ENCODE assay signal across 10 cellular contexts in genomic region chr6:52544325-52545022, GRCh38. TPM values are rescaled to one million over a fixed set of nuclear protein-coding genes. Genes with fewer than 3 reads are reported as not detected.
DNase-seq lines count a peak whose midpoint lies in the region; ATAC-seq and TF ChIP-seq lines count a peak whose summit lies in the region.
"Had no signal": no experiment of that assay in that cellular context is flagged by ENCODE, and none has a peak within 500 bp of the region (broad histone marks: within the 10 kb centered on the region; RNA-seq: fewer than 3 reads in every experiment).

No MANE protein-coding gene starts in this region.

- DNase-seq in Daoy (ENCODE audit: low read depth) (peak; percentile 43), RPMI7951 (ENCODE audit: low read depth) (peak; percentile 49), heart right ventricle (no peak), NCI-H1694 (lab: John Stamatoyannopoulos, UW) (no peak), AG08395 (ENCODE audit: low spot score) (no peak), cerebellar cortex (ENCODE audit: low spot score) (no peak)
- DNase-seq: NCI-H1105 treated with DMSO at 0.1 percent for 48 hours, T-helper 9 cell had no signal

- H3K9ac ChIP-seq in skeletal muscle satellite cell (ENCODE audit: low read depth, low read length): peak overlapping the region; percentile 83

- ATAC-seq in heart right ventricle (peak in 5 of 8 donors; percentile 2 to 32 (median 21)), GM19351 (IDR thresholded peaks at IDR 0.05; ENCODE audit: unreplicated experiment) (no peak)

- H3K4me2 ChIP-seq in skeletal muscle satellite cell (ENCODE audit: low read length): peak overlapping the region; percentile 61

- H3K27me3 ChIP-seq in heart right ventricle: no peaks in the 10 kb centered on the region
- H3K27me3 ChIP-seq in skeletal muscle satellite cell (ENCODE audit: control insufficient read depth, insufficient read depth, low read length): no peaks in the 10 kb centered on the region

- intact Hi-C loops in heart right ventricle (cut with DNase I): no loop called here

- no peaks in the 10 kb centered on the region for H3K9me3 ChIP-seq in heart right ventricle
- no peaks in the 10 kb centered on the region for H3K9me3 ChIP-seq in skeletal muscle satellite cell (replicated peaks; ENCODE audit: low read length)

- H3K4me3 ChIP-seq in heart right ventricle: no peak overlapping the region
- peak overlapping the region; percentile 12 for H3K4me3 ChIP-seq in skeletal muscle satellite cell (ENCODE audit: low read length)

- H3K36me3 ChIP-seq in heart right ventricle: no peaks in the 10 kb centered on the region
- peaks cover 63% of the 10 kb centered on the region for H3K36me3 ChIP-seq in skeletal muscle satellite cell (ENCODE audit: insufficient read depth, low read length)

- H3K27ac ChIP-seq in heart right ventricle: peak overlapping the region in 7 of 10 donors; percentile 6 to 55 (median 38)

- WGBS in heart right ventricle, 2 donors: 76 to 80% methylated on average over 9 of the region's 9 CpGs

- H3K4me1 ChIP-seq in heart right ventricle: peaks cover 18 to 92% (median 75%) of the 10 kb centered on the region in 9 donors
- H3K4me1 ChIP-seq in skeletal muscle satellite cell (ENCODE audit: control insufficient read depth, insufficient read depth, low read length): peaks cover 98% of the 10 kb centered on the region

- TF ChIP-seq CTCF in heart right ventricle (IDR thresholded peaks at IDR 0.05): no peak

RNA-seq across cellular contexts. Expression of gene TRAM2, which starts 32.4 kb away (rescaled TPM):
- 31.3 and 39.1 TPM in 2 replicates for total RNA-seq in Daoy (2014; rRNA removed; shearing (Covaris generic))
- total RNA-seq in RPMI7951 (2014; rRNA removed; shearing (Covaris generic)): 56.2 and 58.0 TPM in 2 replicates
- 10 to 100 TPM in 7 of 10 donors, 1 to 10 TPM in 3; 7.9 to 17.3 (median 11.0) TPM for total RNA-seq in heart right ventricle
- 1 to 10 TPM; 5.0 to 7.2 TPM for polyA plus RNA-seq in heart right ventricle
- total RNA-seq in skeletal muscle satellite cell (2012; rRNA removed): 117 and 131 TPM in 2 replicates

Comparison
In these comparisons a context has a peak if more than half of its experiments do, and no peak if none do; other contexts are left out.
1. DNase-seq: peak in Daoy (single experiment) and RPMI7951 (single experiment); none in heart right ventricle (0 of 2), NCI-H1694 (single experiment), AG08395 (single experiment) and cerebellar cortex (single experiment).